40 cellular contexts compared by ENCODE assay signal in the genomic region with DNA sequence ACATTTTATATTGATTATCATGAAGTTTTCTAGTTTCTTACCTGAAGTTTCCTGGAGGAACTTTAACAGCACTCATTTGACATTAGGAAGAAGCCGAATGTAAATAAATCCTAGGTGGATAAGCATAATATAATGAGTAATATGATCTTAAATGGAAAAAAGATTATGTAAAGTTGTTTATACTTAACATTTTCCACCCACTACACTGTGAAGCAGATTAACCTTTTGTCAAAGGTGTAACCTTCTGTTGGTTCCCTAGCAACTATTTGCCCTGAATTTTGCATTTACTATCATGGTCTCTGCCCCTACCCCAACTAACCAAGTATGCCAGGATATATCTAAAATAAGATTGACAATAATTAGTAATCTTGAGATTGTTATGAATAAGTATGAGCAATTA. TPM values are rescaled to one million over a fixed set of nuclear protein-coding genes. Genes with fewer than 3 reads are reported as not detected.
"Had no signal": no experiment of that assay in that cellular context is flagged by ENCODE, and none has a peak within 500 bp of the region (broad histone marks: within the 10 kb centered on the region; RNA-seq: fewer than 3 reads in every experiment).

Gene UGT2A1 (minus strand): TSS at position 101 of the 400 bp plus-strand sequence. CDS start 5,603 bp downstream, outside the sequence.

- H3K4me3 ChIP-seq: MG63 had no signal

- H3K9me3 ChIP-seq: MG63 had no signal

- H3K27ac ChIP-seq: KMS-11 had no signal

- H3K9ac ChIP-seq: KMS-11 had no signal

- H3K4me2 ChIP-seq: KMS-11 had no signal

- H3K27me3 ChIP-seq: MG63 had no signal

- H3K36me3 ChIP-seq: MG63 had no signal

- DNase-seq: Karpas-422, Kasumi-1, KBM-7, KG1, MG63, MM.1S, MV-4-11, NCI-H1048, NCI-H1092, NCI-H1092 treated with DMSO at 0.1 percent for 48 hours, NCI-H1105, NCI-H1105 treated with DMSO at 0.1 percent for 48 hours, NCI-H1417, NCI-H1417 treated with DMSO at 0.1 percent for 48 hours, NCI-H1436, NCI-H1436 treated with DMSO at 0.1 percent for 48 hours, NCI-H146, NCI-H1694, NCI-H1694 treated with DMSO at 0.1 percent for 48 hours, NCI-H187, NCI-H187 treated with DMSO at 0.1 percent for 48 hours, NCI-H1930, NCI-H2029, NCI-H2029 treated with DMSO at 0.1 percent for 48 hours, NCI-H2081, NCI-H2081 treated with DMSO at 0.1 percent for 48 hours, NCI-H2107, NCI-H2171, NCI-H2171 treated with DMSO at 0.1 percent for 48 hours, NCI-H2227 treated with DMSO at 0.1 percent for 48 hours, NCI-H226, NCI-H345, NCI-H446, NCI-H446 treated with DMSO at 0.1 percent for 48 hours, NCI-H510A, NCI-H510A treated with DMSO at 0.1 percent for 48 hours had no signal

RNA-seq across cellular contexts. Expression of gene UGT2A1, which starts in this region (rescaled TPM):
- total RNA-seq: LHCN-M2, M059J, NCI-H460 had no signal
